Comparison of ENCODE assay signal across 21 cellular contexts in the genomic region with DNA sequence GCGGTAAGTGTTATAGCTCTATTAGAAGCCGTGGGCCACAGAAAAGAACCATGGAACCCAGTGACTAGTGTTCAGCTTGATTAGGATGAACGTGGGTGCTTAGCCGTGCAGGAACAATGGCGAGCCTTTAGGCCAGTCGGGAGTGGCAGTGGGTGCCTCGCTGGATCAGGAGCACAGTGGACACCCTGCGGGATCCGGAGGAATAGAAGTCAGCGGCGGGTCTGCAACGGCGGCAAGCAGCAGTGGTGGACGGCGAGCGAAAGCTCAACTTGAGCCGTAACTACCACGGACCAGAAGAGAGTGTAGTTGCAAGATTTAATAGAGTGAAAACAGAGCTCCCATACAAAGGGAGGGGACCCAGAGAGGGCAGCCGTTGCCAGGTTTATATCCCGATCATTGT. TPM values are rescaled to one million over a fixed set of nuclear protein-coding genes. Genes with fewer than 3 reads are reported as not detected.
"Had no signal": no experiment of that assay in that cellular context is flagged by ENCODE, and none has a peak within 500 bp of the region (broad histone marks: within the 10 kb centered on the region; RNA-seq: fewer than 3 reads in every experiment).

No MANE protein-coding gene starts in this region.

- H2AFZ ChIP-seq: hepatocyte had no signal

- H3K27ac Mint-ChIP-seq: activated CD4-positive, alpha-beta memory T cell treated with anti-CD3 and anti-CD28 coated beads for 36 hours; activated naive CD4-positive, alpha-beta T cell treated with anti-CD3 and anti-CD28 coated beads, Interleukin-2, amount 50 U/mL, for 72 hours; nephron progenitor cell; T-helper 1 cell treated with Interleukin-12 subunit alpha and Interleukin-12 subunit beta and Interleukin-4 antibody, amounts not matched to agents 30 μg/mL and 1 μg/mL, for 36 hours; type B pancreatic cell had no signal

- H3K27ac ChIP-seq: hepatocyte, thoracic aorta had no signal

- DNase-seq: activated CD4-positive, alpha-beta memory T cell treated with anti-CD3 and anti-CD28 coated beads for 36 hours; activated CD4-positive, alpha-beta T cell treated with anti-CD3 and anti-CD28 coated beads for 48 hours; activated CD4-positive, CD25-positive, alpha-beta regulatory T cell; activated gamma-delta T cell; activated T-cell treated with anti-CD3 and anti-CD28 coated beads for 4 hours; erythroblast; foreskin fibroblast; kidney glomerular epithelial cell; mesenchymal stem cell; nephron progenitor cell; occipital lobe; stimulated activated CD4-positive, alpha-beta T cell treated with anti-CD3 and anti-CD28 coated beads, Interleukin-4, amount 100 ng/mL, for 1 hour; stimulated activated naive CD4-positive, alpha-beta T cell treated with Interleukin-2 at 50 U/mL for 16 hours; T1000 had no signal

- H3K4me3 Mint-ChIP-seq: activated CD4-positive, alpha-beta memory T cell treated with anti-CD3 and anti-CD28 coated beads for 36 hours; nephron progenitor cell; T-helper 1 cell treated with Interleukin-12 subunit alpha and Interleukin-12 subunit beta and Interleukin-4 antibody, amounts not matched to agents 30 μg/mL and 1 μg/mL, for 36 hours; type B pancreatic cell had no signal

- H3K79me2 ChIP-seq: hepatocyte had no signal

- H3K4me2 ChIP-seq: hepatocyte had no signal

- H3K27me3 Mint-ChIP-seq: activated CD4-positive, alpha-beta memory T cell treated with anti-CD3 and anti-CD28 coated beads for 36 hours; type B pancreatic cell had no signal

- H3K9me3 ChIP-seq: thoracic aorta had no signal

- H3K4me3 ChIP-seq: hepatocyte, thoracic aorta had no signal

- H3K4me1 Mint-ChIP-seq: nephron progenitor cell had no signal

- H3K27me3 ChIP-seq: hepatocyte had no signal

- H3K9me3 Mint-ChIP-seq: activated CD4-positive, alpha-beta memory T cell treated with anti-CD3 and anti-CD28 coated beads for 36 hours; activated naive CD4-positive, alpha-beta T cell treated with anti-CD3 and anti-CD28 coated beads, Interleukin-2, amount 50 U/mL, for 72 hours; T-helper 1 cell treated with Interleukin-12 subunit alpha and Interleukin-12 subunit beta and Interleukin-4 antibody, amounts not matched to agents 30 μg/mL and 1 μg/mL, for 36 hours; type B pancreatic cell had no signal

- ATAC-seq: activated naive CD4-positive, alpha-beta T cell treated with anti-CD3 and anti-CD28 coated beads, Interleukin-2, amount 50 U/mL, for 72 hours had no signal

RNA-seq across cellular contexts. Expression of a gene that starts 37.3 kb away (rescaled TPM):
- total RNA-seq: activated CD4-positive, alpha-beta memory T cell treated with anti-CD3 and anti-CD28 coated beads for 36 hours; liver; mononuclear cell had no signal
